In the genomic region with DNA sequence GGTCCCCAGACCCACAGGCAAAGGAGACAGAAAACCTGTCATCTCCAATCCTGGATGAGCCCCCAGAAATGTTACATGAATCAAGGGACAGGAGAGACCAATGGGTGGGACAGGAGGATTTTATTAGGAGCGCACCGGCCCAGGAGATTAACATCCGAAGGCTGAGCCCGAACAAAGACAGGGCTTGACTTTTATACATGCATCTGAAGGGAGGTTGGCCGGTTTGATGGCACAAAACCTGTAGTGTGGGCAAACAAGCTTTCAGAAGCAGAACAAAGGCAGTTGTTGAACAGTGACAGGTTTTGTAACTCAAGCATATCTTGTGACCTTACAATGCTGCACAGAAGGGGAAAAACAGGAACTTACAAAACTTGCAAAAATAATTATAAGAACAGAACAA, we compare ENCODE assay signal across 15 cellular contexts.
DNase-seq lines count a peak whose midpoint lies in the region; TF ChIP-seq lines count a peak whose summit lies in the region.
"Had no signal": no experiment of that assay in that cellular context is flagged by ENCODE, and none has a peak within 500 bp of the region (broad histone marks: within the 10 kb centered on the region; RNA-seq: fewer than 3 reads in every experiment).

No MANE protein-coding gene starts in this region.

- WGBS in esophagus, 2 donors = 71% methylated on average over 5 of the region's 5 CpGs
- 61 to 82% (median 79%) methylated on average over 5 of the region's 5 CpGs for WGBS in spleen, 5 donors

- H3K27ac ChIP-seq in esophagus (ENCODE audit: low read depth in 2 of 2, low read length in 1 of 2) = peak overlapping the region; percentile 62 to 85
- peak overlapping the region; percentile 60 to 94 (median 85) for H3K27ac ChIP-seq in spleen
- H3K27ac ChIP-seq: 22Rv1 had no signal

- H3K4me3 ChIP-seq in esophagus (ENCODE audit: low read depth in 1 of 2, low read length in 2 of 2) (no peak overlapping the region), spleen (peak overlapping the region in 1 of 8 donors; percentile 52)
- H3K4me3 ChIP-seq: HAP-1 had no signal

- intact Hi-C loops in spleen (cut with DNase I; ENCODE audit: low total_unique reads) (no loop called here), head of caudate nucleus (cut with DNase I) (no loop called here)

- DNase-seq in NCI-H748 (lab: John Stamatoyannopoulos, UW; ENCODE audit: unreplicated experiment) (peak; percentile 21), NCI-H748 treated with DMSO at 0.1 percent for 48 hours (lab: John Stamatoyannopoulos, UW) (no peak), NCI-H345 treated with DMSO at 0.1 percent for 48 hours (lab: John Stamatoyannopoulos, UW; ENCODE audit: unreplicated experiment) (peak; percentile 22), spleen (no peak), A172 (ENCODE audit: low spot score) (no peak), head of caudate nucleus (no peak), NK-92 (lab: John Stamatoyannopoulos, UW; ENCODE audit: unreplicated experiment) (no peak)
- DNase-seq: glutamatergic neuron; naive thymus-derived CD8-positive, alpha-beta T cell; NCI-H2107; NK-92 treated with Interleukin-12 subunit alpha and Interleukin-12 subunit beta, amount 100 ng/mL, for 24 hours; stimulated activated naive CD8-positive, alpha-beta T cell treated with anti-CD3 and anti-CD28 coated beads, Interleukin-15, Interleukin-2, amounts not matched to agents 100 U/mL and 50 U/mL, for 24 hours had no signal

- H3K9me3 ChIP-seq in esophagus (ENCODE audit: control insufficient read depth in 2 of 2, insufficient read depth in 1 of 2, low read depth in 1 of 2, low read length in 1 of 2) (no peaks in the 10 kb centered on the region), spleen (peaks cover 0 to 11% (median 0%) of the 10 kb centered on the region in 8 donors)
- H3K9me3 ChIP-seq: HAP-1 had no signal

- H3K4me1 ChIP-seq in esophagus (ENCODE audit: control insufficient read depth in 2 of 2, insufficient read depth in 2 of 2, low read length in 1 of 2) = peaks cover 5 to 17% of the 10 kb centered on the region in 2 donors
- H3K4me1 ChIP-seq in spleen = peaks cover 0 to 55% (median 20%) of the 10 kb centered on the region in 6 donors
- H3K4me1 ChIP-seq: HAP-1 had no signal

- no peak for TF ChIP-seq CTCF in spleen (IDR thresholded peaks at IDR 0.05 in 8 of 11, conservative IDR thresholded peaks at IDR 0.05 in 3 of 11)

- H3K36me3 ChIP-seq in esophagus (ENCODE audit: control insufficient read depth in 2 of 2, insufficient read depth in 2 of 2, low read length in 1 of 2) (no peaks in the 10 kb centered on the region), spleen (no peaks in the 10 kb centered on the region)
- H3K36me3 ChIP-seq: HAP-1 had no signal

- TF ChIP-seq POLR2A in spleen (IDR thresholded peaks at IDR 0.05) = no peak

- no peaks in the 10 kb centered on the region for H3K27me3 ChIP-seq in esophagus (ENCODE audit: control insufficient read depth in 1 of 2, insufficient read depth in 2 of 2, low read length in 2 of 2)
- no peaks in the 10 kb centered on the region for H3K27me3 ChIP-seq in spleen (replicated peaks in 1 of 7)

Comparison
In these comparisons a context has a peak if more than half of its experiments do, and no peak if none do; other contexts are left out.
1. DNase-seq: peak in NCI-H748 (single experiment) and NCI-H345 treated with DMSO at 0.1 percent for 48 hours (single experiment); none in NCI-H748 treated with DMSO at 0.1 percent for 48 hours (single experiment), spleen (single experiment), A172 (single experiment), head of caudate nucleus (0 of 42) and NK-92 (single experiment).